ENCODE assay signal across 8 cellular contexts in the genomic region with DNA sequence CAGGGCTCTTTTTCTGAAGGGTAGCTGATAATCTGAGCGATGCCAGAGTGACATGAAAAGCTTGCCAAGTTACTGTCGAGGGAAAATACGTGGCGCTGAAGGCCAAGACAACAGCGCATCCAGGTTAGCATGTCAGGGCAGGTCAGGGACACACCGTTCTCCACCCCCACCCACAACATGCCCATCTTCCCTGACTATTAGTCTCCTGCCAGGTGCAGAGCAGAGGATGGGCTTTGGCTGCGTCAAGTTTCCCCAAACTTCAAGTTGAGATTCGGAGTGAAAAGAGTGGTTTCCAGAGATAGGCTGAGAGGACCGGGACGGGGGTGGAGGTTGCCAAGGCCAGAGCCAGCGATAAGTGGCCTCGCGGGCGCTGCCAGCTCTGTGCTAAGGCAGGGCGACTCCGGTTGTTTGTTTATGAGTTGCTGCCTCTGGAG. TPM values are rescaled to one million over a fixed set of nuclear protein-coding genes. Genes with fewer than 3 reads are reported as not detected.
DNase-seq lines count a peak whose midpoint lies in the region; ATAC-seq and TF ChIP-seq lines count a peak whose summit lies in the region.

No MANE protein-coding gene starts in this region.

- peaks cover 45% of the 10 kb centered on the region for H3K27me3 Mint-ChIP-seq in activated CD4-positive, alpha-beta T cell treated with anti-CD3 and anti-CD28 coated beads, Interleukin-2, amount 10 ng/mL, durations not matched to agents 24 days and 14 days

- TF ChIP-seq POLR2A in testis (IDR thresholded peaks at IDR 0.05) = no peak

- DNase-seq in NCI-H2171 treated with DMSO at 0.1 percent for 48 hours (lab: John Stamatoyannopoulos, UW) (peak; percentile 68), NCI-H2171 (lab: John Stamatoyannopoulos, UW) (no peak), choroid plexus epithelial cell (ENCODE audit: low read depth) (no peak), left kidney (ENCODE audit: low read depth, low spot score) (peak; percentile 21), testis (peak; percentile 58), GM03348 (ENCODE audit: low spot score) (no peak)
- no peak for DNase-seq in activated CD4-positive, alpha-beta T cell treated with anti-CD3 and anti-CD28 coated beads, Interleukin-2, amount 10 ng/mL, durations not matched to agents 24 days and 14 days

- no peak for ATAC-seq in GM21619 (IDR thresholded peaks at IDR 0.05; ENCODE audit: unreplicated experiment)

- intact Hi-C loops in testis (cut with DNase I; ENCODE audit: low total_unique reads) = no loop called here
- intact Hi-C loops in activated CD4-positive, alpha-beta T cell treated with anti-CD3 and anti-CD28 coated beads, Interleukin-2, amount 10 ng/mL, durations not matched to agents 24 days and 14 days (cut with micrococcal nuclease) = no loop called here

- no peaks in the 10 kb centered on the region for H3K9me3 Mint-ChIP-seq in activated CD4-positive, alpha-beta T cell treated with anti-CD3 and anti-CD28 coated beads, Interleukin-2, amount 10 ng/mL, durations not matched to agents 24 days and 14 days

- H3K4me3 ChIP-seq in choroid plexus epithelial cell (ENCODE audit: low read depth, low read length) (peak overlapping the region; percentile 77), testis (peak overlapping the region; percentile 59 to 73)

- no peak for TF ChIP-seq CTCF in choroid plexus epithelial cell (conservative IDR thresholded peaks at IDR 0.05; ENCODE audit: low read depth, low read length)
- TF ChIP-seq CTCF in testis (IDR thresholded peaks at IDR 0.05) = no peak

- H3K36me3 Mint-ChIP-seq in activated CD4-positive, alpha-beta T cell treated with anti-CD3 and anti-CD28 coated beads, Interleukin-2, amount 10 ng/mL, durations not matched to agents 24 days and 14 days (ENCODE audit: low read depth) = no peaks in the 10 kb centered on the region

- H3K9me3 ChIP-seq in testis = no peaks in the 10 kb centered on the region

- no peak overlapping the region for H3K4me3 Mint-ChIP-seq in activated CD4-positive, alpha-beta T cell treated with anti-CD3 and anti-CD28 coated beads, Interleukin-2, amount 10 ng/mL, durations not matched to agents 24 days and 14 days

- H3K27ac Mint-ChIP-seq in activated CD4-positive, alpha-beta T cell treated with anti-CD3 and anti-CD28 coated beads, Interleukin-2, amount 10 ng/mL, durations not matched to agents 24 days and 14 days = no peak overlapping the region

- H3K4me1 Mint-ChIP-seq in activated CD4-positive, alpha-beta T cell treated with anti-CD3 and anti-CD28 coated beads, Interleukin-2, amount 10 ng/mL, durations not matched to agents 24 days and 14 days = peaks cover 3% of the 10 kb centered on the region

- WGBS in testis, 2 donors = 0 to 3% methylated on average over 12 to 16 of the region's 16 CpGs

- H3K27ac ChIP-seq in testis = peak overlapping the region; percentile 79

- no peaks in the 10 kb centered on the region for H3K36me3 ChIP-seq in testis (ENCODE audit: low read depth, missing control alignments)

- no peaks in the 10 kb centered on the region for H3K4me1 ChIP-seq in testis

- H3K27me3 ChIP-seq in testis = no peaks in the 10 kb centered on the region

RNA-seq across cellular contexts. Expression of a gene that starts 1.7 kb away (rescaled TPM):
- 1 to 10 TPM; 2.8 to 8.5 TPM for total RNA-seq in testis
- 3.9 TPM for polyA plus RNA-seq in testis (ENCODE audit: insufficient read depth, low read depth, low replicate concordance)
- total RNA-seq in activated CD4-positive, alpha-beta T cell treated with anti-CD3 and anti-CD28 coated beads, Interleukin-2, amount 10 ng/mL, durations not matched to agents 24 days and 14 days = not detected in 2 replicates

Comparison
In these comparisons a context has a peak if more than half of its experiments do, and no peak if none do; other contexts are left out.
1. DNase-seq: peak in NCI-H2171 treated with DMSO at 0.1 percent for 48 hours (single experiment), left kidney (single experiment) and testis (single experiment); none in NCI-H2171 (single experiment), choroid plexus epithelial cell (single experiment), activated CD4-positive, alpha-beta T cell treated with anti-CD3 and anti-CD28 coated beads, Interleukin-2, amount 10 ng/mL, durations not matched to agents 24 days and 14 days (single experiment) and GM03348 (single experiment).